ENCODE assay signal across 14 cellular contexts in the genomic region with DNA sequence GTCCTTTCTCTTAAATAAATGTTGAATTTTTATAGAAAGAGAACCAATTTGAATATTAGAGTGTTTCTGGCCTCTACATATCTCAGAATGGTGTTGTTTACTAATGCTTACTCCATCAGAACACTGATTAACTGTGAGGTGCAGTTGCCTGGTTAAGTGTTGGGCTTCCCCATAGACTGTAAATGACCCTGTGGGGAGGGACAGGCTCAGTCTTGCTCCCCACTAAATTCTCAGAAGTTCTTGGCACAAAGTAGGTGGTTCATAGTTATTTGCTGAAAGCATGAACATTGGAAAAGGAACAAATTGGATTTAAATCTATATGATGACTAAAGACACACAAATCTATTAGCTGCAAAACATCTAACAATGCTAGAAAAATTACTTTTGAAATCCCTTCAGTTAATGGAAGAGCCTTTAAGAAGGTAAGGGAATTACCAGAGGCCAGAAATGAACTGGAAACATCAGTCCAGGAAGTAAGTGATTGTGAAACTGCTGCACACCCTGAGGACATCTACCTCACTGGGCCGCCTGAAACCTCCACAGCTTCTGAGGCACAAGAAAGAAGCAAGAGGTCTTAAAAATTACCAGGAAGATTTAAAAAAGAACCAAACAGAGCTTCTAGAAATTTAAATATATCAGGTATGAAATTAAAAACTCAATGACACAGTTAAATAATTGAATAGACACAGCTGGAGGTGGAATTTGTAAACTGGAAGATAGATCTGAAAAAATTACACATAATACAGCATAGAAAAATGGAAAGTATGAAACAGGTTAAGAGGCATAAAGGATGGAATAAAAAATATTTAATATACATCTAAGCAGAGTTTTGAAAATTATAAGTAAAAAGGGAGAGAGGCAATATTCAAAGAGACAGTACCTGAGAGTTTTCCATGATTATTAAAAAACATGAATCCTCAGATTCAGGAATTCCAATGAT.
"Had no signal": no experiment of that assay in that cellular context is flagged by ENCODE, and none has a peak within 500 bp of the region (broad histone marks: within the 10 kb centered on the region; RNA-seq: fewer than 3 reads in every experiment).

No MANE protein-coding gene starts in this region.

- H3K4me3 ChIP-seq: adrenal gland, colonic mucosa, gastroesophageal sphincter, heart right ventricle, lower lobe of right lung, sigmoid colon, spleen, suprapubic skin had no signal

- DNase-seq: activated CD4-positive, alpha-beta T cell treated with anti-CD3 and anti-CD28 coated beads, Interleukin-2, amount 50 U/mL, for 48 hours; activated naive CD4-positive, alpha-beta T cell treated with anti-CD3 and anti-CD28 coated beads, Interleukin-2, amount 50 U/mL, for 16 hours; adrenal gland; caudate nucleus; colonic mucosa; effector CD4-positive, alpha-beta T cell; heart right ventricle; left colon; lower lobe of right lung; sigmoid colon; spleen had no signal

- H3K4me1 ChIP-seq: adrenal gland, colonic mucosa, gastroesophageal sphincter, heart right ventricle, lower lobe of right lung, sigmoid colon, spleen, suprapubic skin had no signal

- H3K36me3 ChIP-seq: adrenal gland, colonic mucosa, gastroesophageal sphincter, heart right ventricle, lower lobe of right lung, sigmoid colon, spleen, suprapubic skin had no signal

- H3K27ac ChIP-seq: adrenal gland, colonic mucosa, gastroesophageal sphincter, heart right ventricle, lower lobe of right lung, sigmoid colon, spleen, suprapubic skin had no signal

- H3K27me3 ChIP-seq: adrenal gland, colonic mucosa, gastroesophageal sphincter, heart right ventricle, sigmoid colon, spleen, suprapubic skin had no signal

- ATAC-seq: gastroesophageal sphincter, heart right ventricle, left colon, lower lobe of right lung had no signal

- FAIRE-seq: endothelial cell of umbilical vein had no signal

- H3K9me3 ChIP-seq: colonic mucosa, suprapubic skin had no signal
